8 cellular contexts compared by ENCODE assay signal in the genomic region with DNA sequence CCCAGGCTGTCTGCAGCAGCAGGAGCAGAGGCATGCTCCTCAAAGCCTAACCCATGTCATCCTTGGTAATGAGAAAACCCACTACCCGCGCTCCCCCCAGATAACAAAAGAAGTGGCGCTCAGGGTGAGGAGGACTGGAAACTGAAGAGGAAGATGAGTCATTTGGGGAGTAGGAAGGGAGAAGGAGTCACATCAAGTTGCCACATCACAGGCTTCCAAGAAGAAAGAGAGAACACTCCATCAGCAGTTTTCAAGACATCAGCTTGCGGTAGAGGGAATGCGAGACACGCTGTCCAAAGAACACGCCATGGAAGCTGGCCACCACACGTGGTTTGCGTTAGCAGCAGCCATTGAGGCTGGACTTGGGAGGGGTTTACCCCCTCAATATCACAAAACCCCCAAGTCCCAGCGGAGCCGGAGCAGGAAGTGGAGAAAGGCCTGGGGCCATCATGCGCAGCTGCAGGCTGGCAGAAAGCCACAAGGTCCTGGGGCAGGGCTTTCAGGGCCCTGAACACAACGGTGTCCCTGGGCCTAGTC. TPM values are rescaled to one million over a fixed set of nuclear protein-coding genes. Genes with fewer than 3 reads are reported as not detected.
A peak's percentile ranks its signal among the peaks of the same experiment; 100 is the strongest.
DNase-seq lines count a peak whose midpoint lies in the region; ATAC-seq and TF ChIP-seq lines count a peak whose summit lies in the region.

No MANE protein-coding gene starts in this region.

- no TSS peak for BruUV-seq in Calu3 (replicated peaks; lab: Mats Ljungman, UMichigan)

- H3K36me3 ChIP-seq in BLaER1 (no peaks in the 10 kb centered on the region), OCI-LY3 (replicated peaks; ENCODE audit: low read depth, low read length) (no peaks in the 10 kb centered on the region)
- no peaks in the 10 kb centered on the region for H3K36me3 ChIP-seq in CD4-positive, alpha-beta memory T cell (ENCODE audit: insufficient read depth, low read length)

- H3K9me3 ChIP-seq in BLaER1 (no peaks in the 10 kb centered on the region), OCI-LY3 (ENCODE audit: insufficient read depth, low read length) (no peaks in the 10 kb centered on the region)
- no peaks in the 10 kb centered on the region for H3K9me3 ChIP-seq in CD4-positive, alpha-beta memory T cell (ENCODE audit: control insufficient read depth in 1 of 2, low read length in 2 of 2)

- H4K20me1 ChIP-seq in BLaER1 (peaks cover 8% of the 10 kb centered on the region; the same call in 1 of the 2 replicates), OCI-LY3 (ENCODE audit: insufficient read depth, low read length) (no peaks in the 10 kb centered on the region)

- H3K4me1 Mint-ChIP-seq in neural crest cell (peaks cover 37% of the 10 kb centered on the region), Calu3 (ENCODE audit: low read depth, unreplicated experiment) (no peaks in the 10 kb centered on the region)
- H3K4me1 Mint-ChIP-seq in CD4-positive, alpha-beta memory T cell: peaks cover 0 to 8% (median 2%) of the 10 kb centered on the region in 4 donors

- H3K27ac Mint-ChIP-seq in neural crest cell (ENCODE audit: unreplicated experiment): peak overlapping the region; percentile 23
- no peak overlapping the region for H3K27ac Mint-ChIP-seq in Calu3 (ENCODE audit: unreplicated experiment)
- H3K27ac Mint-ChIP-seq in CD4-positive, alpha-beta memory T cell: no peak overlapping the region

- peak overlapping the region; percentile 70 for H3K27ac ChIP-seq in BLaER1
- no peak overlapping the region for H3K27ac ChIP-seq in OCI-LY3 (ENCODE audit: low read length)
- no peak overlapping the region for H3K27ac ChIP-seq in CD4-positive, alpha-beta memory T cell (ENCODE audit: low read depth, low read length)

- H3K9me3 Mint-ChIP-seq in neural crest cell: no peaks in the 10 kb centered on the region
- no peaks in the 10 kb centered on the region for H3K9me3 Mint-ChIP-seq in Calu3 (ENCODE audit: low read depth, unreplicated experiment)
- H3K9me3 Mint-ChIP-seq in CD4-positive, alpha-beta memory T cell: no peaks in the 10 kb centered on the region

- H3K36me3 Mint-ChIP-seq in neural crest cell (ENCODE audit: low read depth): peaks cover 14% of the 10 kb centered on the region
- H3K36me3 Mint-ChIP-seq in Calu3 (ENCODE audit: insufficient read depth, unreplicated experiment): peaks cover 4% of the 10 kb centered on the region
- H3K36me3 Mint-ChIP-seq in CD4-positive, alpha-beta memory T cell: no peaks in the 10 kb centered on the region

- H3K4me3 Mint-ChIP-seq in neural crest cell (no peak overlapping the region), Calu3 (ENCODE audit: low read depth, unreplicated experiment) (no peak overlapping the region)
- no peak overlapping the region for H3K4me3 Mint-ChIP-seq in CD4-positive, alpha-beta memory T cell

- H3K4me1 ChIP-seq in BLaER1: peaks cover 73% of the 10 kb centered on the region
- H3K4me1 ChIP-seq in OCI-LY3 (ENCODE audit: low read length): peaks cover 9% of the 10 kb centered on the region
- H3K4me1 ChIP-seq in CD4-positive, alpha-beta memory T cell (ENCODE audit: insufficient read depth, low read length): no peaks in the 10 kb centered on the region

- TF ChIP-seq CTCF in OCI-LY3 (IDR thresholded peaks at IDR 0.05; ENCODE audit: low read depth, low read length): no peak
- TF ChIP-seq CTCF in neural crest cell (conservative IDR thresholded peaks at IDR 0.05): no peak
- TF ChIP-seq CTCF in Calu3 (IDR thresholded peaks at IDR 0.05; ENCODE audit: unreplicated experiment): no peak

- no peak for ATAC-seq in HG03175 (IDR thresholded peaks at IDR 0.05; ENCODE audit: unreplicated experiment)

- H3K79me2 ChIP-seq in OCI-LY3 (ENCODE audit: low read length): no peaks in the 10 kb centered on the region

- H3K4me3 ChIP-seq in BLaER1 (peak overlapping the region; percentile 4; the same call in 1 of the 2 replicates), OCI-LY3 (ENCODE audit: low read length) (no peak overlapping the region)
- H3K4me3 ChIP-seq in CD4-positive, alpha-beta memory T cell (ENCODE audit: low read length in 2 of 2): no peak overlapping the region

- H2AFZ ChIP-seq in OCI-LY3 (ENCODE audit: low read depth, low read length): no peak overlapping the region

- H3K27me3 ChIP-seq in BLaER1 (no peaks in the 10 kb centered on the region), OCI-LY3 (ENCODE audit: low read depth, low read length) (peaks cover 4% of the 10 kb centered on the region)
- H3K27me3 ChIP-seq in CD4-positive, alpha-beta memory T cell (ENCODE audit: insufficient read depth, low read length): no peaks in the 10 kb centered on the region

- DNase-seq in dermis blood vessel endothelial cell: peak; percentile 80
- no peak for DNase-seq in neural crest cell (ENCODE audit: low read depth, low spot score)
- DNase-seq in Calu3: no peak
- no peak for DNase-seq in CD4-positive, alpha-beta memory T cell
- no peak for DNase-seq in NCI-H526 treated with DMSO at 0.1 percent for 48 hours (lab: John Stamatoyannopoulos, UW)

- H3K4me2 ChIP-seq in BLaER1 (peak overlapping the region; percentile 72), OCI-LY3 (ENCODE audit: low read length) (peak overlapping the region; percentile 28; the same call in 1 of the 2 replicates)

- POLR2A ChIA-PET in CD4-positive, alpha-beta memory T cell (lab: Charles Lee; ENCODE audit: partially characterized antibody): no interaction called here

- CTCF ChIA-PET in Calu3 (lab: Charles Lee): interaction anchor here (1.0 to 1.6 kb wide), 2 partner anchors 8 to 25 kb away, joined by 3 read pairs; no protein-coding TSS in a partner anchor
- CTCF ChIA-PET in CD4-positive, alpha-beta memory T cell (lab: Charles Lee; ENCODE audit: partially characterized antibody): interaction anchor here (0.6 kb wide), 1 partner anchor 116 kb away, joined by 3 read pairs; no protein-coding TSS in a partner anchor

- H3K27me3 Mint-ChIP-seq in neural crest cell (ENCODE audit: low read depth) (no peaks in the 10 kb centered on the region), Calu3 (ENCODE audit: unreplicated experiment) (no peaks in the 10 kb centered on the region)
- peaks cover 5 to 24% of the 10 kb centered on the region in 2 donors for H3K27me3 Mint-ChIP-seq in CD4-positive, alpha-beta memory T cell

- intact Hi-C loops in Calu3 (cut with micrococcal nuclease; ENCODE audit: unreplicated experiment): no loop called here
- intact Hi-C loops in CD4-positive, alpha-beta memory T cell (cut with micrococcal nuclease): no loop called here

- H3K9ac ChIP-seq in BLaER1 (peak overlapping the region; percentile 20; the same call in 1 of the 2 replicates), OCI-LY3 (ENCODE audit: low read length) (no peak overlapping the region)

RNA-seq across cellular contexts. Expression of gene SH3PXD2B, which starts 41.5 kb away (rescaled TPM):
- 15.0 and 29.4 TPM in 2 replicates for total RNA-seq in dermis blood vessel endothelial cell
- 86.1 and 89.1 TPM in 2 replicates for total RNA-seq in neural crest cell
- total RNA-seq in Calu3 (2022): 20.1 and 25.6 TPM in 2 replicates
- total RNA-seq in CD4-positive, alpha-beta memory T cell: under 1 TPM; 0.19 to 0.38 TPM
- not detected for polyA plus RNA-seq in CD4-positive, alpha-beta memory T cell

Comparison
In these comparisons a context has a peak if more than half of its experiments do, and no peak if none do; other contexts are left out.
1. RNA of gene SH3PXD2B, which starts 41.5 kb away (total RNA-seq): 86.1 to 89.1 TPM in neural crest cell, 20.1 to 25.6 TPM in Calu3 and 15.0 to 29.4 TPM in dermis blood vessel endothelial cell; 0.19 to 0.38 TPM in CD4-positive, alpha-beta memory T cell; every median in the first group is over 10 times any median in the second.